In the genomic region with DNA sequence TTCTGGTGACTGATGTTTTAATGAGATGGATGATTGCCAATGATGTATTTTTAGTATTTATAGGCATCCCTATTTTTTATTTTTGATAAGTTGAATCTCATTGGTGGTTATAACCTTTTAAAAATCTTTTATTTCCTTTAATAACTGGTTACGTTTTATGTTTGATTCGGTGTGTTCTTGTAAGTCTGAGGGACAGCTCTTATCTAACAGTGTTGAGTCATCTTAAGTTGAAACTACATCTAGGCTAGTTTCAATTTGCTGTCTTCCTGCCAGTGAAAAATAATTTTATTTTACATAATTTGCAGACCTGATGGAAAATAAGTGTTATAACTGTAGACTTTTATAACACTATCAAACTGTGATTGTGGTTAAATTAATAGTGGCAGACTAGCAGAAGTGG, we compare ENCODE assay signal across 1 cellular context.
TF ChIP-seq lines count a peak whose summit lies in the region.

No MANE protein-coding gene starts in this region.

TF ChIP-seq in A549, 52 proteins besides CTCF, POLR2A, EP300 and RAD21 (continued from another document):
- no peak for TF ChIP-seq SREBF2 (IDR thresholded peaks at IDR 0.05)
- TF ChIP-seq ESRRA (IDR thresholded peaks at IDR 0.05; ENCODE audit: borderline replicate concordance, low read length), result no peak
- TF ChIP-seq, protein P1, sequence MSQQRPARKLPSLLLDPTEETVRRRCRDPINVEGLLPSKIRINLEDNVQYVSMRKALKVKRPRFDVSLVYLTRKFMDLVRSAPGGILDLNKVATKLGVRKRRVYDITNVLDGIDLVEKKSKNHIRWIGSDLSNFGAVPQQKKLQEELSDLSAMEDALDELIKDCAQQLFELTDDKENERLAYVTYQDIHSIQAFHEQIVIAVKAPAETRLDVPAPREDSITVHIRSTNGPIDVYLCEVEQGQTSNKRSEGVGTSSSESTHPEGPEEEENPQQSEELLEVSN (IDR thresholded peaks at IDR 0.05; ENCODE audit: borderline replicate concordance, low read depth), result no peak
TF ChIP-seq in A549: peak in this region for 0.
